In genomic region chr2:212254331-212254730, GRCh38 we compare ENCODE assay signal across 20 cellular contexts.
A peak's percentile ranks its signal among the peaks of the same experiment; 100 is the strongest.
DNase-seq lines count a peak whose midpoint lies in the region; ATAC-seq and TF ChIP-seq lines count a peak whose summit lies in the region.
"Had no signal": no experiment of that assay in that cellular context is flagged by ENCODE, and none has a peak within 500 bp of the region (broad histone marks: within the 10 kb centered on the region; RNA-seq: fewer than 3 reads in every experiment).

No MANE protein-coding gene starts in this region.

- no peak for ATAC-seq in GM23338
- ATAC-seq in lower lobe of right lung = no peak
- ATAC-seq: GM12878, HCT116, Panc1, Right ventricle myocardium inferior had no signal

- no peak overlapping the region for H2AK5ac ChIP-seq in mesenchymal stem cell (ENCODE audit: low read length, severe bottlenecking)

- no peaks in the 10 kb centered on the region for H3K27me3 Mint-ChIP-seq in GM23338 (ENCODE audit: insufficient read depth, low read depth, poor library complexity)
- H3K27me3 Mint-ChIP-seq in CD4-positive, alpha-beta memory T cell = no peaks in the 10 kb centered on the region
- H3K27me3 Mint-ChIP-seq: IgD-negative memory B cell had no signal

- POLR2A ChIA-PET in CD4-positive, alpha-beta memory T cell (lab: Charles Lee; ENCODE audit: partially characterized antibody) = no interaction called here

- no peaks in the 10 kb centered on the region for H3K4me1 Mint-ChIP-seq in GM23338
- H3K4me1 Mint-ChIP-seq in CD4-positive, alpha-beta memory T cell = no peaks in the 10 kb centered on the region
- H3K4me1 Mint-ChIP-seq: IgD-negative memory B cell had no signal

- H3K4me3 ChIP-seq in GM23338 = no peak overlapping the region
- H3K4me3 ChIP-seq in mesenchymal stem cell (ENCODE audit: insufficient read depth in 1 of 2, low read depth in 1 of 2, low read length in 2 of 2) = no peak overlapping the region
- no peak overlapping the region for H3K4me3 ChIP-seq in lower lobe of right lung
- H3K4me3 ChIP-seq in CD4-positive, alpha-beta memory T cell (ENCODE audit: low read length in 2 of 2) = no peak overlapping the region
- H3K4me3 ChIP-seq: GM12878, SK-N-MC had no signal

- no peak overlapping the region for H4K8ac ChIP-seq in mesenchymal stem cell (ENCODE audit: low read length)

- H3K79me2 ChIP-seq in GM23338 (replicated peaks; ENCODE audit: insufficient read depth) = no peaks in the 10 kb centered on the region

- no peak overlapping the region for H2BK5ac ChIP-seq in mesenchymal stem cell (ENCODE audit: low read depth, low read length, poor library complexity, severe bottlenecking)

- H4K20me1 ChIP-seq in GM23338 (replicated peaks; ENCODE audit: insufficient read depth) = no peaks in the 10 kb centered on the region

- CTCF ChIA-PET in CD4-positive, alpha-beta memory T cell (lab: Charles Lee; ENCODE audit: partially characterized antibody) = no interaction called here

- H3K27ac Mint-ChIP-seq in GM23338 = peak overlapping the region; percentile 69; the same call in 1 of the 2 replicates
- no peak overlapping the region for H3K27ac Mint-ChIP-seq in CD4-positive, alpha-beta memory T cell
- H3K27ac Mint-ChIP-seq: IgD-negative memory B cell had no signal

- TF ChIP-seq CTCF in GM23338 (conservative IDR thresholded peaks at IDR 0.05; ENCODE audit: low read depth in 2 of 2) = no peak
- TF ChIP-seq CTCF in lower lobe of right lung (IDR thresholded peaks at IDR 0.05) = no peak

- no peaks in the 10 kb centered on the region for H3K9me2 ChIP-seq in GM23338 (ENCODE audit: insufficient read depth)

- no peak overlapping the region for H4K91ac ChIP-seq in mesenchymal stem cell (ENCODE audit: low read length)

- 79% methylated on average over 5 of the region's 5 CpGs for WGBS in mesenchymal stem cell

- H3K9me3 ChIP-seq in mesenchymal stem cell (ENCODE audit: control insufficient read depth, low read length) (no peaks in the 10 kb centered on the region), lower lobe of right lung (no peaks in the 10 kb centered on the region)
- no peaks in the 10 kb centered on the region for H3K9me3 ChIP-seq in CD4-positive, alpha-beta memory T cell (ENCODE audit: control insufficient read depth in 1 of 2, low read length in 2 of 2)
- H3K9me3 ChIP-seq: Caco-2 had no signal

- DNase-seq in DMS 273 (lab: John Stamatoyannopoulos, UW; ENCODE audit: unreplicated experiment) = peak; percentile 36
- no peak for DNase-seq in DMS 273 treated with DMSO at 0.1 percent for 48 hours (lab: John Stamatoyannopoulos, UW)
- no peak for DNase-seq in GM23338 (ENCODE audit: low spot score)
- peak; percentile 64 for DNase-seq in NCI-H526 treated with DMSO at 0.1 percent for 48 hours (lab: John Stamatoyannopoulos, UW)
- peak; percentile 5 for DNase-seq in mesenchymal stem cell
- no peak for DNase-seq in lower lobe of right lung
- DNase-seq in activated effector memory CD4-positive, alpha-beta T cell treated with anti-CD3 and anti-CD28 coated beads, Interleukin-2, amount 50 U/mL, for 16 hours = no peak
- DNase-seq in CD4-positive, alpha-beta memory T cell = no peak
- DNase-seq: C1 segment of cervical spinal cord, Caco-2, MV-4-11, NCI-H187 treated with DMSO at 0.1 percent for 48 hours, NCI-H524 treated with DMSO at 0.1 percent for 48 hours had no signal

- H3K9me3 Mint-ChIP-seq in GM23338 = no peaks in the 10 kb centered on the region
- H3K9me3 Mint-ChIP-seq in CD4-positive, alpha-beta memory T cell = peaks cover 0 to 3% (median 0%) of the 10 kb centered on the region in 8 donors

- H2BK15ac ChIP-seq in mesenchymal stem cell (ENCODE audit: low read depth, poor library complexity, severe bottlenecking) = no peak overlapping the region

- no peaks in the 10 kb centered on the region for H3F3A ChIP-seq in GM23338 (replicated peaks; ENCODE audit: low read depth)

- H3K27ac ChIP-seq in GM23338 (ENCODE audit: low read depth) (no peak overlapping the region), mesenchymal stem cell (ENCODE audit: low read length, poor library complexity, severe bottlenecking) (no peak overlapping the region), lower lobe of right lung (no peak overlapping the region)
- H3K27ac ChIP-seq in CD4-positive, alpha-beta memory T cell (ENCODE audit: low read depth, low read length) = no peak overlapping the region
- H3K27ac ChIP-seq: 22Rv1, SK-N-MC had no signal

- no peak overlapping the region for H2BK12ac ChIP-seq in mesenchymal stem cell (ENCODE audit: low read length in 2 of 2)

- no peak overlapping the region for H3K14ac ChIP-seq in mesenchymal stem cell (ENCODE audit: low read length in 2 of 2)

- H3K4me3 Mint-ChIP-seq in GM23338 = no peak overlapping the region
- no peak overlapping the region for H3K4me3 Mint-ChIP-seq in CD4-positive, alpha-beta memory T cell
- H3K4me3 Mint-ChIP-seq: IgD-negative memory B cell had no signal

- H3K4ac ChIP-seq in mesenchymal stem cell (ENCODE audit: low read depth in 1 of 2, low read length in 2 of 2) = no peak overlapping the region

- H3K36me3 Mint-ChIP-seq in GM23338 (ENCODE audit: low read depth) = no peaks in the 10 kb centered on the region
- H3K36me3 Mint-ChIP-seq in CD4-positive, alpha-beta memory T cell = no peaks in the 10 kb centered on the region
- H3K36me3 Mint-ChIP-seq: IgD-negative memory B cell had no signal

- H3K27me3 ChIP-seq in GM23338 (ENCODE audit: insufficient read depth) (no peaks in the 10 kb centered on the region), mesenchymal stem cell (ENCODE audit: control insufficient read depth in 1 of 2, insufficient read depth in 1 of 2, low read length in 2 of 2) (no peaks in the 10 kb centered on the region), lower lobe of right lung (ENCODE audit: low read depth) (no peaks in the 10 kb centered on the region)
- no peaks in the 10 kb centered on the region for H3K27me3 ChIP-seq in CD4-positive, alpha-beta memory T cell (ENCODE audit: insufficient read depth, low read length)

- H3K4me2 ChIP-seq in GM23338 (no peak overlapping the region), mesenchymal stem cell (ENCODE audit: low read length, poor library complexity, severe bottlenecking) (no peak overlapping the region)

- no peaks in the 10 kb centered on the region for H3K79me1 ChIP-seq in mesenchymal stem cell (replicated peaks; ENCODE audit: low read length, poor library complexity, severe bottlenecking)

- no peak overlapping the region for H3K23ac ChIP-seq in mesenchymal stem cell (ENCODE audit: low read length in 2 of 2)

- no peak overlapping the region for H3K9ac ChIP-seq in mesenchymal stem cell (ENCODE audit: low read length)

- no peaks in the 10 kb centered on the region for H3K36me3 ChIP-seq in GM23338 (ENCODE audit: insufficient read depth)
- no peaks in the 10 kb centered on the region for H3K36me3 ChIP-seq in mesenchymal stem cell (ENCODE audit: control insufficient read depth in 1 of 2, insufficient read depth in 2 of 2, low read depth in 1 of 2, low read length in 2 of 2)
- H3K36me3 ChIP-seq in lower lobe of right lung = no peaks in the 10 kb centered on the region
- no peaks in the 10 kb centered on the region for H3K36me3 ChIP-seq in CD4-positive, alpha-beta memory T cell (ENCODE audit: insufficient read depth, low read length)

- intact Hi-C loops in lower lobe of right lung (cut with DNase I) = no loop called here
- intact Hi-C loops in CD4-positive, alpha-beta memory T cell (cut with micrococcal nuclease) = no loop called here

- H3K4me1 ChIP-seq in GM23338 (ENCODE audit: insufficient read depth) (no peaks in the 10 kb centered on the region), mesenchymal stem cell (ENCODE audit: control insufficient read depth, insufficient read depth, low read depth, low read length) (no peaks in the 10 kb centered on the region), lower lobe of right lung (no peaks in the 10 kb centered on the region)
- H3K4me1 ChIP-seq in CD4-positive, alpha-beta memory T cell (ENCODE audit: insufficient read depth, low read length) = no peaks in the 10 kb centered on the region
- H3K4me1 ChIP-seq: Caco-2 had no signal

- H2AFZ ChIP-seq in GM23338 = no peak overlapping the region
- H2AFZ ChIP-seq in mesenchymal stem cell (ENCODE audit: low read depth, low read length) = no peak overlapping the region

- H2BK120ac ChIP-seq in mesenchymal stem cell (ENCODE audit: low read depth, low read length) = no peak overlapping the region

- H3K18ac ChIP-seq in mesenchymal stem cell (ENCODE audit: low read depth in 1 of 2, low read length in 2 of 2) = no peak overlapping the region

TF ChIP-seq in GM23338, 12 proteins besides CTCF, POLR2A, EP300 and RAD21 (continues in another document):
- TF ChIP-seq JUNB (IDR thresholded peaks at IDR 0.05; ENCODE audit: unreplicated experiment) (no peak), ETS1 (IDR thresholded peaks at IDR 0.05) (no peak)

Comparison
In these comparisons a context has a peak if more than half of its experiments do, and no peak if none do; other contexts are left out.
1. DNase-seq: peak in DMS 273 (single experiment), NCI-H526 treated with DMSO at 0.1 percent for 48 hours (single experiment) and mesenchymal stem cell (single experiment); none in DMS 273 treated with DMSO at 0.1 percent for 48 hours (single experiment), GM23338 (single experiment), lower lobe of right lung (single experiment), activated effector memory CD4-positive, alpha-beta T cell treated with anti-CD3 and anti-CD28 coated beads, Interleukin-2, amount 50 U/mL, for 16 hours (single experiment) and CD4-positive, alpha-beta memory T cell (0 of 5).